10 cellular contexts compared by ENCODE assay signal in the genomic region with DNA sequence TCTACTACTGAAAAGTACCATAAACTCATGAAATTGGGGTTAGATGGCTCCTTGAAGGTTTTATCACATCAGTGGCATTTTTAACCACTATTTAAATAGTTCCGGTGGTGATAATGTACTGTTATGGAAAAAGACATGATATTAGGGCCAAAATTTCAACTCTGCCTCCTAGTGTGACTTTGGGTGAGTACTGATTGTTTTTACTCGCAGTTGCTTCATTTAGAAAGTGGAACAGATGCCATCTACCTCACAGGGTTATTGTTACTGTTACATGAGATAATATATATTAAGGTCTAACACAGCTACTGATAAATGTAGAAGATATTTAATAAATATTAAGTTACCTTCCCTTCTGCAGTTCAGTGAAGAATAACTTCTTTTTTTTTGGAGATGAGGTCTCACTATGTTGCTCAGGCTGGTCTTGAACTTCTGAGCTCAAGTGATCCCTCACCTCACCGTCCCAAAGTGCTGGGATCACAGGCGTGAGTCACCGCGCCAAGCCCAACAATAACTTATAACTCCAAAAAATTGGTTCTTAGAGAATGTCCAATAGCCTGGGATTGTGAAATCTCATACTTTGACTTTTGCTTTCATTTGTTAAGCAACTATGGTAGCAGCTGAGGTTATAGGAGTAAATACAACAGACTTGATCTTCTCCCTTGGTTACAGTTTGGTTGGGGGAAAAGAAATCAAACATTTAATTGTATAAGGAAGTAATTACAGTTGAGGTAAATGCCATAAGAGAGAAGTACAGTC. TPM values are rescaled to one million over a fixed set of nuclear protein-coding genes. Genes with fewer than 3 reads are reported as not detected.
A peak's percentile ranks its signal among the peaks of the same experiment; 100 is the strongest.
DNase-seq lines count a peak whose midpoint lies in the region; ATAC-seq and TF ChIP-seq lines count a peak whose summit lies in the region.
"Had no signal": no experiment of that assay in that cellular context is flagged by ENCODE, and none has a peak within 500 bp of the region (broad histone marks: within the 10 kb centered on the region; RNA-seq: fewer than 3 reads in every experiment).

No MANE protein-coding gene starts in this region.

- ATAC-seq in Right ventricle myocardium inferior (peak; percentile 7), lower lobe of right lung (peak; percentile 82 to 85), GM18870 (IDR thresholded peaks at IDR 0.05; ENCODE audit: unreplicated experiment) (no peak), GM19455 (IDR thresholded peaks at IDR 0.05; ENCODE audit: unreplicated experiment) (no peak)

- H3K4me1 ChIP-seq in lower lobe of right lung, result peaks cover 46% of the 10 kb centered on the region
- H3K4me1 ChIP-seq: HAP-1 had no signal

- no peaks in the 10 kb centered on the region for H3K9me3 ChIP-seq in lower lobe of right lung
- H3K9me3 ChIP-seq: HAP-1 had no signal

- no peak overlapping the region for H3K4me3 ChIP-seq in astrocyte of the spinal cord (ENCODE audit: low read depth, low read length)
- H3K4me3 ChIP-seq in lower lobe of right lung, result no peak overlapping the region
- H3K4me3 ChIP-seq: HAP-1 had no signal

- H3K36me3 ChIP-seq in lower lobe of right lung, result no peaks in the 10 kb centered on the region
- H3K36me3 ChIP-seq: HAP-1 had no signal

- DNase-seq in Right ventricle myocardium inferior (ENCODE audit: missing footprints) (no peak), cardiac septum (ENCODE audit: low spot score) (no peak), astrocyte of the spinal cord (ENCODE audit: low read depth, low spot score) (peak; percentile 30), lower lobe of right lung (peak; percentile 56), dedifferentiated amniotic fluid mesenchymal stem cell (ENCODE audit: extremely low spot score) (no peak), iPS-NIHi7 (ENCODE audit: extremely low spot score) (no peak)
- DNase-seq: NCI-H1930 had no signal

- no peak for TF ChIP-seq CTCF in astrocyte of the spinal cord (IDR thresholded peaks at IDR 0.05; ENCODE audit: low read depth, low read length)
- no peak for TF ChIP-seq CTCF in lower lobe of right lung (IDR thresholded peaks at IDR 0.05)

- in situ Hi-C loops in astrocyte of the spinal cord (cut with HindIII; ENCODE audit: low sequenced_read_pairs), result no loop called here

- H3K27me3 ChIP-seq in lower lobe of right lung (ENCODE audit: low read depth), result no peaks in the 10 kb centered on the region

- intact Hi-C loops in Right ventricle myocardium inferior (cut with DNase I) (loop anchor here (5.0 kb wide), 1 partner anchor 37 kb away; no protein-coding TSS in a partner anchor), cardiac septum (cut with DNase I) (no loop called here), lower lobe of right lung (cut with DNase I) (no loop called here)

- H3K27ac ChIP-seq in lower lobe of right lung, result peak overlapping the region; percentile 78

RNA-seq across cellular contexts. Expression of a gene that starts 48.3 kb away (rescaled TPM):
- total RNA-seq in Right ventricle myocardium inferior (135 TPM), cardiac septum (195 TPM), lower lobe of right lung (80.1 TPM)

Comparison
In these comparisons a context has a peak if more than half of its experiments do, and no peak if none do; other contexts are left out.
1. ATAC-seq: peak in Right ventricle myocardium inferior (single experiment) and lower lobe of right lung (2 of 2); none in GM18870 (single experiment) and GM19455 (single experiment).
2. DNase-seq: peak in astrocyte of the spinal cord (single experiment) and lower lobe of right lung (single experiment); none in Right ventricle myocardium inferior (single experiment), cardiac septum (single experiment), dedifferentiated amniotic fluid mesenchymal stem cell (single experiment) and iPS-NIHi7 (single experiment).